In the genomic region with DNA sequence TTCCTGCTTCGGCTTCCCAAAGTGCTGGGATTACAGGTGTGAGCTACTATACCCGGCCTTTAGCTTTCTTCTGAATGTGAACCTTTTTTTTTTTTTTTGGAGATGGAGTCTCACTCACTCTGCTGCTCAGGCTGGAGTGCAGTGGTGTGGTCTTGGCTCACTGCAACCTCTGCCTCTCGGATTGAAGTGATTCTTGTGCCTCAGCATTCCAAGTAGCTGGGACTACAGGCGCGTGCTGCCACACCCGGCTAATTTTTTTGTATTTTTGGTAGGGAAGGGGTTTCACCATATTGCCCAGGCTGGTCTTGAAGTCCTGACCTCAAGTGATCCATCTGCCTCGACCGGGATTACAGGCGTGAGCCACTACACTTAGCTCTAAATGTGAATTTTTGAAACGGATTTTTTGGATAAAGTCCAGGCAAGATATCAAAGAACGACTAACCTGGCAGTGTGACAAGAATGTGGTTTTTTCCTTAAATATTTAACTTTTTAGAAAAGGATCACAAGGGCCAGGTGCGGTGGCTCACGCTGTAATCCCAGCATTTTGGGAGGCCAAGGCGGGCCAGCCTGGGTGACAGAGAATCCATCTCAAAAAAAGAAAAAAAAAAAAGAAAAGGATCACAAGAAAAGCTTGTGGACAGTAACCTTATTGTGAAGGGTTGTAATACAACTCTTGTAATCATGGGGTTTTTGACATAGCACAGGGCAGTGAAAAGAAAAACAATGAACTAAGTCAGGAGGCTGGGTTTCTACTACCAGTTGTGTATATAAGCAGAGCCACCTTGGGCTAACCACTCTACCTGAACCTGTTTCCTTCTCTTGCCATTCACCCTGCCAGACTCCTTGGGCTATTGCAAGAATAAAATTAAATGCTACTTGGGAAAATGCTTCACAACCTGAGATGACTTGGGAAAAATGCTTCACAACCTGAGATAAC, we compare ENCODE assay signal across 15 cellular contexts.
"Had no signal": no experiment of that assay in that cellular context is flagged by ENCODE, and none has a peak within 500 bp of the region (broad histone marks: within the 10 kb centered on the region; RNA-seq: fewer than 3 reads in every experiment).

No MANE protein-coding gene starts in this region.

- H3K9me3 ChIP-seq: ascending aorta, psoas muscle, suprapubic skin had no signal

- H3K4me3 ChIP-seq: ascending aorta, cardiac muscle cell, coronary artery, hepatocyte, psoas muscle, suprapubic skin had no signal

- H3K4me1 Mint-ChIP-seq: natural killer cell, T-helper 17 cell had no signal

- H3K36me3 Mint-ChIP-seq: natural killer cell had no signal

- DNase-seq: activated CD4-positive, CD25-positive, alpha-beta regulatory T cell; activated gamma-delta T cell treated with Interleukin-2 at 50 U/mL for 16 hours; activated T-cell treated with anti-CD3 and anti-CD28 coated beads, Interleukin-2, amount 50 U/mL, for 48 hours; effector CD4-positive, alpha-beta T cell; natural killer cell; occipital lobe; psoas muscle; stimulated activated CD4-positive, alpha-beta T cell treated with anti-CD3 and anti-CD28 coated beads, Interleukin-12 subunit alpha, Interleukin-12 subunit beta, amount 100 ng/mL, for 4 hours; stimulated activated naive CD8-positive, alpha-beta T cell treated with anti-CD3 and anti-CD28 coated beads, Interleukin-15, Interleukin-2, amounts not matched to agents 100 U/mL and 50 U/mL, for 24 hours; T-helper 17 cell had no signal

- H3K9me3 Mint-ChIP-seq: natural killer cell had no signal

- H3K27ac Mint-ChIP-seq: natural killer cell, T-helper 17 cell had no signal

- H3K27ac ChIP-seq: ascending aorta, cardiac muscle cell, coronary artery, hepatocyte, psoas muscle, suprapubic skin had no signal

- H3K4me3 Mint-ChIP-seq: natural killer cell, T-helper 17 cell had no signal

- H3K27me3 Mint-ChIP-seq: T-helper 17 cell had no signal

- H3K4me1 ChIP-seq: ascending aorta, psoas muscle, suprapubic skin had no signal

- H3K36me3 ChIP-seq: ascending aorta, cardiac muscle cell, suprapubic skin had no signal

- H3K27me3 ChIP-seq: ascending aorta, cardiac muscle cell, hepatocyte, suprapubic skin had no signal
